ENCODE assay signal across 8 cellular contexts in genomic region chr10:69125554-69125953, GRCh38. TPM values are rescaled to one million over a fixed set of nuclear protein-coding genes. Genes with fewer than 3 reads are reported as not detected.
DNase-seq lines count a peak whose midpoint lies in the region; ATAC-seq and TF ChIP-seq lines count a peak whose summit lies in the region.

No MANE protein-coding gene starts in this region.

- POLR2A ChIA-PET in Caco-2 (lab: Charles Lee), result interaction anchor here (1.5 kb wide), 1 partner anchor 169 kb away, joined by 6 read pairs; no protein-coding TSS in a partner anchor

- no peak for DNase-seq in Caco-2
- no peak for DNase-seq in NT2/D1 (ENCODE audit: low read depth, low spot score)
- DNase-seq in ACHN, result no peak
- no peak for DNase-seq in UCSD-AML1 (lab: John Stamatoyannopoulos, UW; ENCODE audit: unreplicated experiment)

- no peaks in the 10 kb centered on the region for H4K20me1 ChIP-seq in neural cell (ENCODE audit: insufficient read depth)

- H3K4me2 ChIP-seq in neural cell (ENCODE audit: low read length), result peak overlapping the region; percentile 82

- H3K4me1 Mint-ChIP-seq in Caco-2 (ENCODE audit: low read depth, unreplicated experiment), result no peaks in the 10 kb centered on the region

- no peak for TF ChIP-seq CTCF in Caco-2 (IDR thresholded peaks at IDR 0.05; ENCODE audit: insufficient read depth in 1 of 2, low read depth in 1 of 2, low read length in 1 of 2, severe bottlenecking in 1 of 2, unreplicated experiment in 1 of 2)
- no peak for TF ChIP-seq CTCF in neural cell (IDR thresholded peaks at IDR 0.05; ENCODE audit: poor library complexity, severe bottlenecking)

- H3K9me3 Mint-ChIP-seq in Caco-2 (ENCODE audit: unreplicated experiment), result no peaks in the 10 kb centered on the region

- no peaks in the 10 kb centered on the region for H3K27me3 Mint-ChIP-seq in Caco-2 (ENCODE audit: insufficient read depth, unreplicated experiment)

- peaks cover 21% of the 10 kb centered on the region for H3K36me3 Mint-ChIP-seq in Caco-2 (ENCODE audit: insufficient read depth, unreplicated experiment)

- WGBS in ectodermal cell, 2 experiments, result no CpG with 5 or more reads among the region's 1 CpG

- peaks cover 10% of the 10 kb centered on the region for H3F3A ChIP-seq in neural cell (ENCODE audit: insufficient read depth, low read length, poor library complexity, severe bottlenecking)

- peak overlapping the region; percentile 97 for H3K27ac Mint-ChIP-seq in Caco-2 (ENCODE audit: unreplicated experiment)

- H3K4me3 ChIP-seq in Caco-2 (ENCODE audit: low read depth, low read length) (peak overlapping the region; percentile 71), NT2/D1 (ENCODE audit: insufficient read length, low read depth) (peak overlapping the region; percentile 71), ectodermal cell (ENCODE audit: insufficient read depth, low read depth, low read length) (peak overlapping the region; percentile 10), neural cell (ENCODE audit: low read length) (peak overlapping the region; percentile 96)

- peaks cover 9% of the 10 kb centered on the region; the same call in 1 of the 2 replicates for H3K4me1 ChIP-seq in Caco-2
- H3K4me1 ChIP-seq in NT2/D1 (ENCODE audit: insufficient read depth, insufficient read length), result no peaks in the 10 kb centered on the region
- peaks cover 7% of the 10 kb centered on the region for H3K4me1 ChIP-seq in ectodermal cell (ENCODE audit: control insufficient read depth, insufficient read depth, low read length)

- TF ChIP-seq POLR2A in GM18505 (IDR thresholded peaks at IDR 0.05; ENCODE audit: borderline replicate concordance, extremely low read depth, insufficient read depth, insufficient read length), result no peak

- TF ChIP-seq EP300 in neural cell (conservative IDR thresholded peaks at IDR 0.05; ENCODE audit: poor library complexity, severe bottlenecking), result no peak

- BruUV-seq in Caco-2 (replicated peaks; lab: Mats Ljungman, UMichigan), result no TSS peak

- no peaks in the 10 kb centered on the region for H3K9me3 ChIP-seq in Caco-2
- no peaks in the 10 kb centered on the region for H3K9me3 ChIP-seq in NT2/D1 (ENCODE audit: insufficient read depth, low read length)
- no peaks in the 10 kb centered on the region for H3K9me3 ChIP-seq in ectodermal cell (ENCODE audit: control insufficient read depth, low read length)
- no peaks in the 10 kb centered on the region for H3K9me3 ChIP-seq in neural cell (ENCODE audit: low read length)

- H3K4me3 Mint-ChIP-seq in Caco-2 (ENCODE audit: unreplicated experiment), result peak overlapping the region; percentile 97

- no peaks in the 10 kb centered on the region for H3K9me2 ChIP-seq in neural cell (ENCODE audit: insufficient read depth, low read length)

- CTCF ChIA-PET in Caco-2 (lab: Charles Lee), result interaction anchor here (1.1 to 1.2 kb wide), 2 partner anchors 15 to 268 kb away, joined by 3 to 4 read pairs; no protein-coding TSS in a partner anchor

- H2AFZ ChIP-seq in neural cell (ENCODE audit: low read depth, low read length), result no peak overlapping the region

- TF ChIP-seq RAD21 in neural cell (conservative IDR thresholded peaks at IDR 0.05), result no peak

- H3K36me3 ChIP-seq in Caco-2 (ENCODE audit: control insufficient read depth, insufficient read depth, low read length) (no peaks in the 10 kb centered on the region), NT2/D1 (ENCODE audit: insufficient read depth, insufficient read length, low read length) (no peaks in the 10 kb centered on the region), ectodermal cell (ENCODE audit: control insufficient read depth, insufficient read depth, low read length) (no peaks in the 10 kb centered on the region), neural cell (ENCODE audit: insufficient read depth, low read length) (no peaks in the 10 kb centered on the region)

- H3K27ac ChIP-seq in ectodermal cell (ENCODE audit: insufficient read depth, low read depth, low read length, poor library complexity, severe bottlenecking) (no peak overlapping the region), neural cell (ENCODE audit: low read length) (no peak overlapping the region)

- H3K9ac ChIP-seq in NT2/D1 (ENCODE audit: insufficient read length, low read depth) (peak overlapping the region; percentile 67), neural cell (ENCODE audit: low read length) (peak overlapping the region; percentile 80)

- H3K79me2 ChIP-seq in neural cell (replicated peaks; ENCODE audit: insufficient read depth, low read length), result peaks cover 45% of the 10 kb centered on the region

- intact Hi-C loops in Caco-2 (cut with micrococcal nuclease; ENCODE audit: unreplicated experiment), result loop anchor here (10.0 kb wide), 2 partner anchors 189 to 269 kb away; no protein-coding TSS in a partner anchor

- in situ Hi-C loops in ACHN (cut with HindIII; ENCODE audit: low pct_ligation_motif_present, low pct_unique_long_range_greater_than_20kb, low sequenced_read_pairs), result no loop called here

- H3K27me3 ChIP-seq in Caco-2 (replicated peaks; ENCODE audit: control insufficient read depth, insufficient read depth, low read length) (no peaks in the 10 kb centered on the region), NT2/D1 (ENCODE audit: insufficient read depth, insufficient read length) (no peaks in the 10 kb centered on the region), ectodermal cell (ENCODE audit: control insufficient read depth, insufficient read depth, low read length, poor library complexity, severe bottlenecking) (no peaks in the 10 kb centered on the region), neural cell (ENCODE audit: insufficient read depth, low read depth, low read length) (no peaks in the 10 kb centered on the region)

- ATAC-seq in GM18505 (IDR thresholded peaks at IDR 0.05; ENCODE audit: unreplicated experiment) (no peak), HG03139 (IDR thresholded peaks at IDR 0.05; ENCODE audit: unreplicated experiment) (no peak)

TF ChIP-seq in neural cell, 6 proteins besides CTCF, POLR2A, EP300 and RAD21:
- TF ChIP-seq POLR2AphosphoS5 (IDR thresholded peaks at IDR 0.05), result no peak
TF ChIP-seq in neural cell: peak in this region for 0.

RNA-seq across cellular contexts. Expression of gene VPS26A, which starts 1.6 kb away (rescaled TPM):
- 133 and 143 TPM in 2 replicates for total RNA-seq in Caco-2 (2022)
- 61.6 TPM for polyA plus RNA-seq in ectodermal cell (2013, experiment 1 of 4)
- polyA plus RNA-seq in ectodermal cell (2013, experiment 2 of 4), result 65.5 TPM
- 45.3 TPM for polyA plus RNA-seq in ectodermal cell (2013, experiment 3 of 4)
- 48.1 TPM for polyA plus RNA-seq in ectodermal cell (2013, experiment 4 of 4)
- polyA plus RNA-seq in neural cell, result 44.2 and 48.9 TPM in 2 replicates
- polyA minus RNA-seq in neural cell, result 65.7 and 77.2 TPM in 2 replicates

RNA-seq across cellular contexts. Expression of gene SRGN, which starts 37.7 kb away (rescaled TPM):
- total RNA-seq in Caco-2 (2022), result not detected in 2 replicates
- polyA plus RNA-seq in ectodermal cell (2013, experiment 1 of 4), result not detected
- not detected for polyA plus RNA-seq in ectodermal cell (2013, experiment 2 of 4)
- not detected for polyA plus RNA-seq in ectodermal cell (2013, experiment 3 of 4)
- 0.20 TPM for polyA plus RNA-seq in ectodermal cell (2013, experiment 4 of 4)
- polyA plus RNA-seq in neural cell, result not detected in 2 replicates
- not detected in 2 replicates for polyA minus RNA-seq in neural cell

RNA-seq across cellular contexts. Expression of gene SUPV3L1, which starts 54.5 kb away (rescaled TPM):
- 77.1 and 79.2 TPM in 2 replicates for total RNA-seq in Caco-2 (2022)
- polyA plus RNA-seq in ectodermal cell (2013, experiment 1 of 4), result 40.7 TPM
- polyA plus RNA-seq in ectodermal cell (2013, experiment 2 of 4), result 44.4 TPM
- 41.4 TPM for polyA plus RNA-seq in ectodermal cell (2013, experiment 3 of 4)
- polyA plus RNA-seq in ectodermal cell (2013, experiment 4 of 4), result 35.4 TPM
- polyA plus RNA-seq in neural cell, result 30.8 and 33.3 TPM in 2 replicates
- polyA minus RNA-seq in neural cell, result 40.9 and 43.1 TPM in 2 replicates

Comparison
In these comparisons a context has a peak if more than half of its experiments do, and no peak if none do; other contexts are left out.
1. H3K4me3 ChIP-seq: peak in every context shown above with its lines; median percentile 96 in neural cell; 71 in Caco-2; 71 in NT2/D1; 10 in ectodermal cell.